In the genomic region with DNA sequence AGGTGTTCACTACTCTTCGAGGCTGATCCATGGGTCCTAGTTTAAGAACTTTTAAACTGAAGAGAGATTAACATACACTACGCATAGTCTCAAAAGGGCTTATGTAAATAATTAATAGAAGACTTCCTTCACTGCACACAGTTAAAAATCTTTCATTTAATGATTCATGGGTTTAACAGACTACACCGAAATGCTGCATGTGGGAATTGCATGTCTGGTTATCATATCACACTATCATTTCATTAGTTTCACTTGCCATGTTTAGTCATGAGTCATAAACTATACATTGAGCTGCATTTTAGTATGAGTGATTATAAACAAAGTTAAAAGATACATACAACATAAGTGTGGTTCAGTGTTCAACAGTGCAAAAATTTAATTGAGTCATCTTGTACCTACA, we compare ENCODE assay signal across 9 cellular contexts. TPM values are rescaled to one million over a fixed set of nuclear protein-coding genes. Genes with fewer than 3 reads are reported as not detected.
DNase-seq lines count a peak whose midpoint lies in the region; ATAC-seq, FAIRE-seq and TF ChIP-seq lines count a peak whose summit lies in the region.
"Had no signal": no experiment of that assay in that cellular context is flagged by ENCODE, and none has a peak within 500 bp of the region (broad histone marks: within the 10 kb centered on the region; RNA-seq: fewer than 3 reads in every experiment).

No MANE protein-coding gene starts in this region.

- H3K27ac ChIP-seq in uterus, result no peak overlapping the region

- peak; percentile 88 for FAIRE-seq in GM12891 (lab: Jason Lieb, UNC)

- DNase-seq in GM12891 (ENCODE audit: insufficient read length, low spot score) (no peak), epithelial cell of esophagus (ENCODE audit: low read depth) (peak; percentile 43), NCI-H526 (lab: John Stamatoyannopoulos, UW) (no peak), occipital lobe (lab: John Stamatoyannopoulos, UW) (no peak), uterus (no peak), cerebellar nuclear complex (lab: John Stamatoyannopoulos, UW) (no peak)
- DNase-seq: NCI-H187 had no signal

- TF ChIP-seq CTCF in epithelial cell of esophagus (IDR thresholded peaks at IDR 0.05; ENCODE audit: insufficient read depth, low read depth, low read length, missing control alignments) (no peak), uterus (IDR thresholded peaks at IDR 0.05) (no peak)

- no peak overlapping the region for H3K4me3 ChIP-seq in epithelial cell of esophagus (ENCODE audit: low read length)
- H3K4me3 ChIP-seq in uterus, result no peak overlapping the region

- intact Hi-C loops in uterus (cut with DNase I; ENCODE audit: low total_unique reads), result no loop called here

- peaks cover 0 to 3% of the 10 kb centered on the region in 2 donors for H3K36me3 ChIP-seq in uterus

- H3K9me3 ChIP-seq in uterus, result no peaks in the 10 kb centered on the region

- TF ChIP-seq POLR2A in GM12891 (IDR thresholded peaks at IDR 0.05; ENCODE audit: low read depth, low read length) (no peak), uterus (IDR thresholded peaks at IDR 0.05) (no peak)

- H3K27me3 ChIP-seq in uterus, result no peaks in the 10 kb centered on the region

- ATAC-seq in GM21367 (IDR thresholded peaks at IDR 0.05; ENCODE audit: unreplicated experiment) (peak; percentile 66), HG03196 (IDR thresholded peaks at IDR 0.05; ENCODE audit: unreplicated experiment) (peak; percentile 93)

- no peaks in the 10 kb centered on the region for H3K4me1 ChIP-seq in uterus

TF ChIP-seq in GM12891, 5 proteins besides CTCF, POLR2A, EP300 and RAD21:
- TF ChIP-seq POLR2AphosphoS5 (IDR thresholded peaks at IDR 0.05; ENCODE audit: low read depth, low read length), result no peak
- no peak for TF ChIP-seq TAF1 (IDR thresholded peaks at IDR 0.05; ENCODE audit: low read depth, low read length)
- no peak for TF ChIP-seq POU2F2 (IDR thresholded peaks at IDR 0.05; ENCODE audit: low read depth, low read length)
- TF ChIP-seq PAX5 (IDR thresholded peaks at IDR 0.05; ENCODE audit: insufficient read depth, low read length, severe bottlenecking), result no peak
- TF ChIP-seq SPI1 (IDR thresholded peaks at IDR 0.05; ENCODE audit: low read depth, low read length), result no peak

RNA-seq across cellular contexts. Expression of a gene that starts 31.2 kb away (rescaled TPM):
- 48.1 TPM for polyA plus RNA-seq in GM12891 (2012; ENCODE audit: low read depth, missing spikeins)
- total RNA-seq in occipital lobe, result 207 TPM
- 100 to 1,000 TPM in 3 of 4 donors, 10 to 100 TPM in 1; 89.7 to 202 (median 156) TPM for total RNA-seq in uterus
